1 cellular context compared by ENCODE assay signal in genomic region chr15:93479679-93480078, GRCh38.
TF ChIP-seq lines count a peak whose summit lies in the region.

No MANE protein-coding gene starts in this region.

TF ChIP-seq in GM23338, 12 proteins besides CTCF, POLR2A, EP300 and RAD21 (continued from another document):
- TF ChIP-seq ETS1 (IDR thresholded peaks at IDR 0.05) (no peak), ZNF462 (CRISPR knock-in tag; IDR thresholded peaks at IDR 0.05) (no peak), REST (IDR thresholded peaks at IDR 0.05; ENCODE audit: unreplicated experiment) (no peak), JUNB (IDR thresholded peaks at IDR 0.05; ENCODE audit: unreplicated experiment) (no peak), EZH2phosphoT487 (IDR thresholded peaks at IDR 0.05; ENCODE audit: unreplicated experiment) (no peak)
